17 cellular contexts compared by ENCODE assay signal in genomic region chr17:1712271-1712670, GRCh38. TPM values are rescaled to one million over a fixed set of nuclear protein-coding genes. Genes with fewer than 3 reads are reported as not detected.
A peak's percentile ranks its signal among the peaks of the same experiment; 100 is the strongest.
DNase-seq lines count a peak whose midpoint lies in the region; ATAC-seq and TF ChIP-seq lines count a peak whose summit lies in the region.
"Had no signal": no experiment of that assay in that cellular context is flagged by ENCODE, and none has a peak within 500 bp of the region (broad histone marks: within the 10 kb centered on the region; RNA-seq: fewer than 3 reads in every experiment).

No MANE protein-coding gene starts in this region.

- H3K4me1 Mint-ChIP-seq in T-helper 2 cell treated with Interferon-gamma antibody and Interleukin-4, amounts not matched to agents 5 μg/mL and 100 μg/mL, for 36 hours (ENCODE audit: low read depth): peaks cover 15% of the 10 kb centered on the region
- H3K4me1 Mint-ChIP-seq in nephron progenitor cell: peaks cover 60% of the 10 kb centered on the region

- peaks cover 46% of the 10 kb centered on the region for H3K4me1 ChIP-seq in vagina

- no peaks in the 10 kb centered on the region for H3K9me3 Mint-ChIP-seq in T-helper 2 cell treated with Interferon-gamma antibody and Interleukin-4, amounts not matched to agents 5 μg/mL and 100 μg/mL, for 36 hours
- H3K9me3 Mint-ChIP-seq in nephron progenitor cell: no peaks in the 10 kb centered on the region

- H3K27me3 ChIP-seq in vagina: no peaks in the 10 kb centered on the region
- peaks cover 6% of the 10 kb centered on the region; the same call in 1 of the 2 replicates for H3K27me3 ChIP-seq in H7 (ENCODE audit: control insufficient read depth, insufficient read depth, low read length)

- peaks cover 0 to 5% of the 10 kb centered on the region in 2 donors for H3K36me3 ChIP-seq in vagina
- H3K36me3 ChIP-seq in H7 (replicated peaks; ENCODE audit: control insufficient read depth, insufficient read depth, low read length): 0 out of 2 replicates have a peak, but pooled peaks cover 1% of the 10 kb centered on the region

- no peaks in the 10 kb centered on the region for H3K9me3 ChIP-seq in vagina

- intact Hi-C loops in vagina (cut with DNase I): loop anchor here (2.0 to 10.0 kb wide), 2 partner anchors 27 to 137 kb away; partner anchors contain the start of gene PRPF8

- peaks cover 13% of the 10 kb centered on the region for H3K36me3 Mint-ChIP-seq in T-helper 2 cell treated with Interferon-gamma antibody and Interleukin-4, amounts not matched to agents 5 μg/mL and 100 μg/mL, for 36 hours (ENCODE audit: low read depth)
- no peaks in the 10 kb centered on the region for H3K36me3 Mint-ChIP-seq in nephron progenitor cell (ENCODE audit: low read depth)

- H3K27ac Mint-ChIP-seq in T-helper 2 cell treated with Interferon-gamma antibody and Interleukin-4, amounts not matched to agents 5 μg/mL and 100 μg/mL, for 36 hours: no peak overlapping the region
- H3K27ac Mint-ChIP-seq in nephron progenitor cell: no peak overlapping the region

- TF ChIP-seq POLR2A in vagina (IDR thresholded peaks at IDR 0.05): no peak

- H3K4me3 ChIP-seq in choroid plexus epithelial cell (ENCODE audit: low read depth, low read length): peak overlapping the region; percentile 94
- no peak overlapping the region for H3K4me3 ChIP-seq in vagina
- H3K4me3 ChIP-seq in H7 (ENCODE audit: insufficient read depth, low read depth, low read length): no peak overlapping the region

- no peak for ATAC-seq in HG03457 (IDR thresholded peaks at IDR 0.05; ENCODE audit: unreplicated experiment)

- DNase-seq in T-helper 2 cell treated with Interferon-gamma antibody and Interleukin-4, amounts not matched to agents 5 μg/mL and 100 μg/mL, for 36 hours (ENCODE audit: low spot score): no peak
- DNase-seq in T-helper 2 cell (no peak), choroid plexus epithelial cell (ENCODE audit: low read depth) (no peak), nephron progenitor cell (no peak), vagina (ENCODE audit: extremely low spot score in 2 of 2) (no peak), H7 (no peak), DMS 273 (lab: John Stamatoyannopoulos, UW; ENCODE audit: unreplicated experiment) (no peak)
- DNase-seq: activated CD4-positive, alpha-beta T cell treated with anti-CD3 and anti-CD28 coated beads for 4 hours; activated T-cell treated with anti-CD3 and anti-CD28 coated beads, Interleukin-2, amount 50 U/mL, for 48 hours; HCEC 1CT; Karpas-422; NCI-H1694; NCI-H510A treated with DMSO at 0.1 percent for 48 hours; stimulated activated CD4-positive, alpha-beta T cell treated with anti-CD3 and anti-CD28 coated beads, Interleukin-2, amount 100 ng/mL, for 24 hours had no signal

- TF ChIP-seq CTCF in choroid plexus epithelial cell (conservative IDR thresholded peaks at IDR 0.05; ENCODE audit: low read depth, low read length) (no peak), nephron progenitor cell (IDR thresholded peaks at IDR 0.05) (no peak), vagina (IDR thresholded peaks at IDR 0.05) (no peak)

- peak overlapping the region; percentile 2 for H3K4me3 Mint-ChIP-seq in T-helper 2 cell treated with Interferon-gamma antibody and Interleukin-4, amounts not matched to agents 5 μg/mL and 100 μg/mL, for 36 hours
- H3K4me3 Mint-ChIP-seq in nephron progenitor cell: peak overlapping the region; percentile 77

- H3K27me3 Mint-ChIP-seq in T-helper 2 cell treated with Interferon-gamma antibody and Interleukin-4, amounts not matched to agents 5 μg/mL and 100 μg/mL, for 36 hours (ENCODE audit: low read depth): peaks cover 40% of the 10 kb centered on the region
- peaks cover 33% of the 10 kb centered on the region for H3K27me3 Mint-ChIP-seq in nephron progenitor cell (ENCODE audit: low read depth, poor library complexity)

- H3K27ac ChIP-seq in vagina: peak overlapping the region; percentile 100

RNA-seq across cellular contexts. Expression of gene TLCD2, which starts 2.1 kb away (rescaled TPM):
- total RNA-seq in vagina: 10.8 TPM
- total RNA-seq in H7 (2014; rRNA removed; shearing (Covaris generic)): 0.04 and 0.45 TPM in 2 replicates

RNA-seq across cellular contexts. Expression of gene WDR81, which starts 12.2 kb away (rescaled TPM):
- 57.2 TPM for total RNA-seq in vagina
- total RNA-seq in H7 (2014; rRNA removed; shearing (Covaris generic)): 13.2 and 14.3 TPM in 2 replicates

RNA-seq across cellular contexts. Expression of gene PRPF8, which starts 27.6 kb away (rescaled TPM):
- total RNA-seq in vagina: 247 TPM
- total RNA-seq in H7 (2014; rRNA removed; shearing (Covaris generic)): 128 and 146 TPM in 2 replicates

RNA-seq across cellular contexts. Expression of gene SERPINF2, which starts 30.4 kb away (rescaled TPM):
- 23.8 TPM for total RNA-seq in vagina
- total RNA-seq in H7 (2014; rRNA removed; shearing (Covaris generic)): 0.52 and 0.74 TPM in 2 replicates
- total RNA-seq: pulmonary artery endothelial cell had no signal

RNA-seq across cellular contexts. Expression of gene SERPINF1, which starts 49.6 kb away (rescaled TPM):
- 1,040 TPM for total RNA-seq in vagina
- total RNA-seq in H7 (2014; rRNA removed; shearing (Covaris generic)): 30.3 and 33.4 TPM in 2 replicates
- total RNA-seq: dermis microvascular lymphatic vessel endothelial cell had no signal
